Comparison of ENCODE assay signal across 1 cellular context in the genomic region with DNA sequence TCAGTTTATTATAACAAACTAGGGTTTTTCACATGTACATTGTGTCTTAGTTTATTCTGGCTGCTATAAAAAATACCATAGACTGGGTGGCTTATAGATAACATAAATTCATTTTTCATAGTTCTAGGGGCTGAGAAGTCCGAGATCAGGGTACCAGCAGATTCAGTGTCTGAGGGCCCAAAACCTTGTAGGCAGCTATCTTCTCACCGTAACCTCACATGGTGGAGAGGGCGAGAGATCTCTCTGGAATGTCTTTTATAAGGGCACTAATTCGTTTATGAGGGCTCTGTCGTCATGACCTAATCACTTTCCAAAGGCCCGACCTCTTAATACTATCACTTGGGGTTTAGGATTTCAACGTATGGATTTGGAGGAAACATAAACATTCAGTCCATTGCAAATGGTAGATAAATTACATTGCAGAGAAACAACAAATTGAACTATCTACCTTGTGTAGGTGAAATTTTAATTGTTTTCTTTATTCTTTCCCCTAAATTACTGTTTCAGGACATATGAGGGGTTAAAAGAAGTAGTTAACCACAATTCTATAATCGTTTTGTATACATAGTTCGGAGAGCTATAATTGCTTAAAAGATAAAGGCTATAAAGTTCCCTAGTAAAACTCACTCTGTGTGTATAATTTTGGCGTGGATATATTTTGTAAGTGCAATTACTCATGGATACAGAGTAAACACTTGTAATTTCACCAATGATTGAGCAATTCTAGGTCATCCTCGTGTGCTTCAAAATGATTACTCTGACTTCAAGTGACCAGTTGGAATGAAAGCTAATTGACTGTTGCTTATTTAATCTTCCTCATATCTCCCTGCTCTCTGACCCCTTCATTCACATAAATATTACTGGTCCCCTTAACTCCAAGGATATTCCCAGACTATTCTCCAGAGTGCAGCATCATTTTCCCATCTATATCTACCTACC.
TF ChIP-seq lines count a peak whose summit lies in the region.

No MANE protein-coding gene starts in this region.

TF ChIP-seq in HEK293, 187 proteins besides CTCF, POLR2A, EP300 and RAD21 (continued from another document and continues in another):
- TF ChIP-seq, protein P1, sequence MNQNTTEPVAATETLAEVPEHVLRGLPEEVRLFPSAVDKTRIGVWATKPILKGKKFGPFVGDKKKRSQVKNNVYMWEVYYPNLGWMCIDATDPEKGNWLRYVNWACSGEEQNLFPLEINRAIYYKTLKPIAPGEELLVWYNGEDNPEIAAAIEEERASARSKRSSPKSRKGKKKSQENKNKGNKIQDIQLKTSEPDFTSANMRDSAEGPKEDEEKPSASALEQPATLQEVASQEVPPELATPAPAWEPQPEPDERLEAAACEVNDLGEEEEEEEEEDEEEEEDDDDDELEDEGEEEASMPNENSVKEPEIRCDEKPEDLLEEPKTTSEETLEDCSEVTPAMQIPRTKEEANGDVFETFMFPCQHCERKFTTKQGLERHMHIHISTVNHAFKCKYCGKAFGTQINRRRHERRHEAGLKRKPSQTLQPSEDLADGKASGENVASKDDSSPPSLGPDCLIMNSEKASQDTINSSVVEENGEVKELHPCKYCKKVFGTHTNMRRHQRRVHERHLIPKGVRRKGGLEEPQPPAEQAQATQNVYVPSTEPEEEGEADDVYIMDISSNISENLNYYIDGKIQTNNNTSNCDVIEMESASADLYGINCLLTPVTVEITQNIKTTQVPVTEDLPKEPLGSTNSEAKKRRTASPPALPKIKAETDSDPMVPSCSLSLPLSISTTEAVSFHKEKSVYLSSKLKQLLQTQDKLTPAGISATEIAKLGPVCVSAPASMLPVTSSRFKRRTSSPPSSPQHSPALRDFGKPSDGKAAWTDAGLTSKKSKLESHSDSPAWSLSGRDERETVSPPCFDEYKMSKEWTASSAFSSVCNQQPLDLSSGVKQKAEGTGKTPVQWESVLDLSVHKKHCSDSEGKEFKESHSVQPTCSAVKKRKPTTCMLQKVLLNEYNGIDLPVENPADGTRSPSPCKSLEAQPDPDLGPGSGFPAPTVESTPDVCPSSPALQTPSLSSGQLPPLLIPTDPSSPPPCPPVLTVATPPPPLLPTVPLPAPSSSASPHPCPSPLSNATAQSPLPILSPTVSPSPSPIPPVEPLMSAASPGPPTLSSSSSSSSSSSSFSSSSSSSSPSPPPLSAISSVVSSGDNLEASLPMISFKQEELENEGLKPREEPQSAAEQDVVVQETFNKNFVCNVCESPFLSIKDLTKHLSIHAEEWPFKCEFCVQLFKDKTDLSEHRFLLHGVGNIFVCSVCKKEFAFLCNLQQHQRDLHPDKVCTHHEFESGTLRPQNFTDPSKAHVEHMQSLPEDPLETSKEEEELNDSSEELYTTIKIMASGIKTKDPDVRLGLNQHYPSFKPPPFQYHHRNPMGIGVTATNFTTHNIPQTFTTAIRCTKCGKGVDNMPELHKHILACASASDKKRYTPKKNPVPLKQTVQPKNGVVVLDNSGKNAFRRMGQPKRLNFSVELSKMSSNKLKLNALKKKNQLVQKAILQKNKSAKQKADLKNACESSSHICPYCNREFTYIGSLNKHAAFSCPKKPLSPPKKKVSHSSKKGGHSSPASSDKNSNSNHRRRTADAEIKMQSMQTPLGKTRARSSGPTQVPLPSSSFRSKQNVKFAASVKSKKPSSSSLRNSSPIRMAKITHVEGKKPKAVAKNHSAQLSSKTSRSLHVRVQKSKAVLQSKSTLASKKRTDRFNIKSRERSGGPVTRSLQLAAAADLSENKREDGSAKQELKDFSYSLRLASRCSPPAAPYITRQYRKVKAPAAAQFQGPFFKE (tag by site-specific recombination; IDR thresholded peaks at IDR 0.05; ENCODE audit: borderline replicate concordance) = no peak
- TF ChIP-seq, protein P2, sequence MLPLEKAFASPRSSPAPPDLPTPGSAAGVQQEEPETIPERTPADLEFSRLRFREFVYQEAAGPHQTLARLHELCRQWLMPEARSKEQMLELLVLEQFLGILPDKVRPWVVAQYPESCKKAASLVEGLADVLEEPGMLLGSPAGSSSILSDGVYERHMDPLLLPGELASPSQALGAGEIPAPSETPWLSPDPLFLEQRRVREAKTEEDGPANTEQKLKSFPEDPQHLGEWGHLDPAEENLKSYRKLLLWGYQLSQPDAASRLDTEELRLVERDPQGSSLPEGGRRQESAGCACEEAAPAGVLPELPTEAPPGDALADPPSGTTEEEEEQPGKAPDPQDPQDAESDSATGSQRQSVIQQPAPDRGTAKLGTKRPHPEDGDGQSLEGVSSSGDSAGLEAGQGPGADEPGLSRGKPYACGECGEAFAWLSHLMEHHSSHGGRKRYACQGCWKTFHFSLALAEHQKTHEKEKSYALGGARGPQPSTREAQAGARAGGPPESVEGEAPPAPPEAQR (tag by site-specific recombination; IDR thresholded peaks at IDR 0.05) = 0 out of 2 replicates have a peak, but pooled peaks have one; percentile 35
- TF ChIP-seq ZNF292 (tag by site-specific recombination; IDR thresholded peaks at IDR 0.05; ENCODE audit: borderline replicate concordance, low read depth) = no peak
- peak; percentile 46; the same call in 1 of the 2 replicates for TF ChIP-seq ZNF221 (tag by site-specific recombination; IDR thresholded peaks at IDR 0.05; ENCODE audit: borderline replicate concordance)
- TF ChIP-seq ZNF366 (tag by site-specific recombination; conservative IDR thresholded peaks at IDR 0.05) = peak; percentile 99
- no peak for TF ChIP-seq ZNF426 (tag by site-specific recombination; IDR thresholded peaks at IDR 0.05)
- no peak for TF ChIP-seq ZNF133 (tag by site-specific recombination; IDR thresholded peaks at IDR 0.05)
- TF ChIP-seq SP2 (tag by site-specific recombination; IDR thresholded peaks at IDR 0.05) = peak; percentile 26; the same call in 1 of the 2 replicates
- peak; percentile 98 for TF ChIP-seq BCL11A (tag by site-specific recombination; IDR thresholded peaks at IDR 0.05; ENCODE audit: low read depth)
- TF ChIP-seq, protein P3, sequence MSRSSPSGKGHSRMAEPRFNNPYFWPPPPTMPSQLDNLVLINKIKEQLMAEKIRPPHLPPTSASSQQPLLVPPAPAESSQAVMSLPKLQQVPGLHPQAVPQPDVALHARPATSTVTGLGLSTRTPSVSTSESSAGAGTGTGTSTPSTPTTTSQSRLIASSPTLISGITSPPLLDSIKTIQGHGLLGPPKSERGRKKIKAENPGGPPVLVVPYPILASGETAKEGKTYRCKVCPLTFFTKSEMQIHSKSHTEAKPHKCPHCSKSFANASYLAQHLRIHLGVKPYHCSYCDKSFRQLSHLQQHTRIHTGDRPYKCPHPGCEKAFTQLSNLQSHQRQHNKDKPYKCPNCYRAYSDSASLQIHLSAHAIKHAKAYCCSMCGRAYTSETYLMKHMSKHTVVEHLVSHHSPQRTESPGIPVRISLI (tag by site-specific recombination; IDR thresholded peaks at IDR 0.05) = peak; percentile 95
- peak; percentile 93 for TF ChIP-seq HOXD13 (CRISPR knock-in tag; IDR thresholded peaks at IDR 0.05; ENCODE audit: borderline replicate concordance)
- TF ChIP-seq, protein P4, sequence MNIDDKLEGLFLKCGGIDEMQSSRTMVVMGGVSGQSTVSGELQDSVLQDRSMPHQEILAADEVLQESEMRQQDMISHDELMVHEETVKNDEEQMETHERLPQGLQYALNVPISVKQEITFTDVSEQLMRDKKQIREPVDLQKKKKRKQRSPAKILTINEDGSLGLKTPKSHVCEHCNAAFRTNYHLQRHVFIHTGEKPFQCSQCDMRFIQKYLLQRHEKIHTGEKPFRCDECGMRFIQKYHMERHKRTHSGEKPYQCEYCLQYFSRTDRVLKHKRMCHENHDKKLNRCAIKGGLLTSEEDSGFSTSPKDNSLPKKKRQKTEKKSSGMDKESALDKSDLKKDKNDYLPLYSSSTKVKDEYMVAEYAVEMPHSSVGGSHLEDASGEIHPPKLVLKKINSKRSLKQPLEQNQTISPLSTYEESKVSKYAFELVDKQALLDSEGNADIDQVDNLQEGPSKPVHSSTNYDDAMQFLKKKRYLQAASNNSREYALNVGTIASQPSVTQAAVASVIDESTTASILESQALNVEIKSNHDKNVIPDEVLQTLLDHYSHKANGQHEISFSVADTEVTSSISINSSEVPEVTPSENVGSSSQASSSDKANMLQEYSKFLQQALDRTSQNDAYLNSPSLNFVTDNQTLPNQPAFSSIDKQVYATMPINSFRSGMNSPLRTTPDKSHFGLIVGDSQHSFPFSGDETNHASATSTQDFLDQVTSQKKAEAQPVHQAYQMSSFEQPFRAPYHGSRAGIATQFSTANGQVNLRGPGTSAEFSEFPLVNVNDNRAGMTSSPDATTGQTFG (tag by site-specific recombination; IDR thresholded peaks at IDR 0.05; ENCODE audit: borderline replicate concordance) = no peak
- peak; percentile 85; the same call in 1 of the 2 replicates for TF ChIP-seq BCL11B (tag by site-specific recombination; IDR thresholded peaks at IDR 0.05; ENCODE audit: low read depth)
- peak; percentile 90 for TF ChIP-seq ZNF610 (tag by site-specific recombination; IDR thresholded peaks at IDR 0.05; ENCODE audit: borderline replicate concordance)
- TF ChIP-seq ZNF121 (tag by site-specific recombination; IDR thresholded peaks at IDR 0.05) = peak; percentile 67; the same call in 1 of the 2 replicates
- no peak for TF ChIP-seq ZNF416 (tag by site-specific recombination; IDR thresholded peaks at IDR 0.05)
- TF ChIP-seq ZNF140 (tag by site-specific recombination; IDR thresholded peaks at IDR 0.05) = no peak
- TF ChIP-seq ZFHX2 (tag by site-specific recombination; conservative IDR thresholded peaks at IDR 0.05) = no peak; the same call in none of the 2 replicates
- peak; percentile 93 for TF ChIP-seq KLF10 (tag by site-specific recombination; IDR thresholded peaks at IDR 0.05)
- TF ChIP-seq ZNF792 (tag by site-specific recombination; IDR thresholded peaks at IDR 0.05) = no peak
- TF ChIP-seq, protein P5, sequence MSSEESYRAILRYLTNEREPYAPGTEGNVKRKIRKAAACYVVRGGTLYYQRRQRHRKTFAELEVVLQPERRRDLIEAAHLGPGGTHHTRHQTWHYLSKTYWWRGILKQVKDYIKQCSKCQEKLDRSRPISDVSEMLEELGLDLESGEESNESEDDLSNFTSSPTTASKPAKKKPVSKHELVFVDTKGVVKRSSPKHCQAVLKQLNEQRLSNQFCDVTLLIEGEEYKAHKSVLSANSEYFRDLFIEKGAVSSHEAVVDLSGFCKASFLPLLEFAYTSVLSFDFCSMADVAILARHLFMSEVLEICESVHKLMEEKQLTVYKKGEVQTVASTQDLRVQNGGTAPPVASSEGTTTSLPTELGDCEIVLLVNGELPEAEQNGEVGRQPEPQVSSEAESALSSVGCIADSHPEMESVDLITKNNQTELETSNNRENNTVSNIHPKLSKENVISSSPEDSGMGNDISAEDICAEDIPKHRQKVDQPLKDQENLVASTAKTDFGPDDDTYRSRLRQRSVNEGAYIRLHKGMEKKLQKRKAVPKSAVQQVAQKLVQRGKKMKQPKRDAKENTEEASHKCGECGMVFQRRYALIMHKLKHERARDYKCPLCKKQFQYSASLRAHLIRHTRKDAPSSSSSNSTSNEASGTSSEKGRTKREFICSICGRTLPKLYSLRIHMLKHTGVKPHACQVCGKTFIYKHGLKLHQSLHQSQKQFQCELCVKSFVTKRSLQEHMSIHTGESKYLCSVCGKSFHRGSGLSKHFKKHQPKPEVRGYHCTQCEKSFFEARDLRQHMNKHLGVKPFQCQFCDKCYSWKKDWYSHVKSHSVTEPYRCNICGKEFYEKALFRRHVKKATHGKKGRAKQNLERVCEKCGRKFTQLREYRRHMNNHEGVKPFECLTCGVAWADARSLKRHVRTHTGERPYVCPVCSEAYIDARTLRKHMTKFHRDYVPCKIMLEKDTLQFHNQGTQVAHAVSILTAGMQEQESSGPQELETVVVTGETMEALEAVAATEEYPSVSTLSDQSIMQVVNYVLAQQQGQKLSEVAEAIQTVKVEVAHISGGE (tag by site-specific recombination; conservative IDR thresholded peaks at IDR 0.05; ENCODE audit: low read depth) = no peak
- no peak; the same call in 1 of the 2 replicates for TF ChIP-seq ZNF37A (tag by site-specific recombination; IDR thresholded peaks at IDR 0.05)
- no peak for TF ChIP-seq ZNF548 (tag by site-specific recombination; IDR thresholded peaks at IDR 0.05)
- TF ChIP-seq ZNF600 (tag by site-specific recombination; IDR thresholded peaks at IDR 0.05) = no peak
- peak; percentile 84; the same call in 1 of the 2 replicates for TF ChIP-seq SCRT2 (tag by site-specific recombination; IDR thresholded peaks at IDR 0.05)
- no peak for TF ChIP-seq ZIC2 (tag by site-specific recombination; IDR thresholded peaks at IDR 0.05)
- TF ChIP-seq ZNF175 (tag by site-specific recombination; IDR thresholded peaks at IDR 0.05) = no peak
- peak; percentile 84 for TF ChIP-seq GFI1B (tag by site-specific recombination; IDR thresholded peaks at IDR 0.05)
- TF ChIP-seq ZNF677 (tag by site-specific recombination; IDR thresholded peaks at IDR 0.05) = no peak
- TF ChIP-seq ZSCAN23 (tag by site-specific recombination; IDR thresholded peaks at IDR 0.05) = peak; percentile 95
- TF ChIP-seq, protein P6, sequence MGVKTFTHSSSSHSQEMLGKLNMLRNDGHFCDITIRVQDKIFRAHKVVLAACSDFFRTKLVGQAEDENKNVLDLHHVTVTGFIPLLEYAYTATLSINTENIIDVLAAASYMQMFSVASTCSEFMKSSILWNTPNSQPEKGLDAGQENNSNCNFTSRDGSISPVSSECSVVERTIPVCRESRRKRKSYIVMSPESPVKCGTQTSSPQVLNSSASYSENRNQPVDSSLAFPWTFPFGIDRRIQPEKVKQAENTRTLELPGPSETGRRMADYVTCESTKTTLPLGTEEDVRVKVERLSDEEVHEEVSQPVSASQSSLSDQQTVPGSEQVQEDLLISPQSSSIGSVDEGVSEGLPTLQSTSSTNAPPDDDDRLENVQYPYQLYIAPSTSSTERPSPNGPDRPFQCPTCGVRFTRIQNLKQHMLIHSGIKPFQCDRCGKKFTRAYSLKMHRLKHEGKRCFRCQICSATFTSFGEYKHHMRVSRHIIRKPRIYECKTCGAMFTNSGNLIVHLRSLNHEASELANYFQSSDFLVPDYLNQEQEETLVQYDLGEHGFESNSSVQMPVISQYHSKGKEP (tag by site-specific recombination; IDR thresholded peaks at IDR 0.05) = peak; percentile 86
- peak; percentile 39; the same call in 1 of the 2 replicates for TF ChIP-seq ZNF561 (tag by site-specific recombination; IDR thresholded peaks at IDR 0.05; ENCODE audit: borderline replicate concordance)
- peak; percentile 92 for TF ChIP-seq KLF8 (tag by site-specific recombination; IDR thresholded peaks at IDR 0.05)
- peak; percentile 82; the same call in 1 of the 2 replicates for TF ChIP-seq ZNF324 (tag by site-specific recombination; IDR thresholded peaks at IDR 0.05)
- no peak for TF ChIP-seq MZF1 (tag by site-specific recombination; IDR thresholded peaks at IDR 0.05; ENCODE audit: borderline replicate concordance)
- peak; percentile 91; the same call in 1 of the 2 replicates for TF ChIP-seq ZNF391 (tag by site-specific recombination; IDR thresholded peaks at IDR 0.05; ENCODE audit: borderline replicate concordance, low read depth)
- TF ChIP-seq ZNF623 (tag by site-specific recombination; IDR thresholded peaks at IDR 0.05) = no peak
- TF ChIP-seq ZNF621 (tag by site-specific recombination; IDR thresholded peaks at IDR 0.05) = no peak
- TF ChIP-seq, protein P7, sequence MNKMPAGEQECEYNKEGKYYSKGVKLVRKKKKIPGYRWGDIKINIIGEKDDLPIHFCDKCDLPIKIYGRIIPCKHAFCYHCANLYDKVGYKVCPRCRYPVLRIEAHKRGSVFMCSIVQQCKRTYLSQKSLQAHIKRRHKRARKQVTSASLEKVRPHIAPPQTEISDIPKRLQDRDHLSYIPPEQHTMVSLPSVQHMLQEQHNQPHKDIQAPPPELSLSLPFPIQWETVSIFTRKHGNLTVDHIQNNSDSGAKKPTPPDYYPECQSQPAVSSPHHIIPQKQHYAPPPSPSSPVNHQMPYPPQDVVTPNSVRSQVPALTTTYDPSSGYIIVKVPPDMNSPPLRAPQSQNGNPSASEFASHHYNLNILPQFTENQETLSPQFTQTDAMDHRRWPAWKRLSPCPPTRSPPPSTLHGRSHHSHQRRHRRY (tag by site-specific recombination; IDR thresholded peaks at IDR 0.05) = peak; percentile 76; the same call in 1 of the 2 replicates
- no peak for TF ChIP-seq ZNF514 (tag by site-specific recombination; IDR thresholded peaks at IDR 0.05)
- TF ChIP-seq KLF16 (tag by site-specific recombination; IDR thresholded peaks at IDR 0.05) = no peak; the same call in 1 of the 2 replicates
